In the genomic region with DNA sequence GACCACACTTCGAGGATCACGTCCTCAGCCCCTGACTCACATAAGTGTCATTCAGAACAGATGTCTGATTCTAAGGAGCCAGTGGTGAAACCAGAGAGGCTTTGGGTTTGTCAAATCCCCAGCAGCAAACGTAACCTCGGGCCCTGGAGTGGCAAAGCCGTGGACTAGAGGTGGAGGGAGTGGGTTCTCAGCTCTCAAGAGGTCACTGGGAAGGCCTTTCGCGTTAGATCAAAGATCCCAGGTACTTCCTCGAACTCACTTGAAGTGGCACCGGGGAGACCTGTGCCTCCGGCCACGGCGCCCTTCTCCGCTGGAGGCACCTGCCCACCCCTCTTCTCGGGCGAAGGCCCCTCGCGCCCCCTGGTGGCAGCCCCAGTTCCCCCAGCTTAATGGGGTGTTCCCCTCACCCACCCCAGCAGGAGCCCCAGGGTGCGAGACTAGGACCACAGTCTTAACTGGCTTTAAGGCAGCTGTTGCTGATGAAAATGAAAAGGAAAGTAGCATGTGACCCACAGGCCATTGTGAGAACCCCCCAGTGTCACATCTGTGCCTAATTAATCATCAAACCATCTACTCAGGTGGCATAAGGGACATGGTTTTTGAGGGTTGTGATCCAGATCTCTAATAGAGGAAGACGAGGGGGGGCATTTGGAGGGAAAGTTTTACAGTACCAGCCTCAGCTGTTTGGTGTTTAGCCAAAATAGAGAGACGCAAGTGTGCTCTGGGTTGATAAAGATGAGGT, we compare ENCODE assay signal across 8 cellular contexts. TPM values are rescaled to one million over a fixed set of nuclear protein-coding genes. Genes with fewer than 3 reads are reported as not detected.
DNase-seq lines count a peak whose midpoint lies in the region; ATAC-seq, FAIRE-seq and TF ChIP-seq lines count a peak whose summit lies in the region.

No MANE protein-coding gene starts in this region.

- peaks cover 28% of the 10 kb centered on the region for H3K4me1 Mint-ChIP-seq in activated CD8-positive, alpha-beta T cell treated with anti-CD3 and anti-CD28 coated beads, Interleukin-2, amount 10 ng/mL, durations not matched to agents 7 days and 5 days (ENCODE audit: low read depth)

- H3K9me3 Mint-ChIP-seq in activated CD8-positive, alpha-beta T cell treated with anti-CD3 and anti-CD28 coated beads, Interleukin-2, amount 10 ng/mL, durations not matched to agents 7 days and 5 days (ENCODE audit: insufficient read depth) = no peaks in the 10 kb centered on the region

- H3K36me3 ChIP-seq in A673 (ENCODE audit: insufficient read depth, low read length, poor library complexity, severe bottlenecking) = no peaks in the 10 kb centered on the region
- H3K36me3 ChIP-seq in H1 (ENCODE audit: control insufficient read depth in 2 of 4, insufficient read depth in 4 of 4, low read length in 3 of 4) = no peaks in the 10 kb centered on the region

- no peaks in the 10 kb centered on the region for H3K79me1 ChIP-seq in H1 (ENCODE audit: low read depth, low read length)

- peak overlapping the region; percentile 45 for H3K4me3 ChIP-seq in A673 (ENCODE audit: low read depth, low read length, poor library complexity, severe bottlenecking)
- peak overlapping the region; percentile 20 to 60 (median 52) for H3K4me3 ChIP-seq in H1 (ENCODE audit: extremely low read depth in 1 of 4, insufficient read depth in 2 of 4, low read depth in 3 of 4, low read length in 4 of 4)

- H3K27ac Mint-ChIP-seq in activated CD8-positive, alpha-beta T cell treated with anti-CD3 and anti-CD28 coated beads, Interleukin-2, amount 10 ng/mL, durations not matched to agents 7 days and 5 days = no peak overlapping the region

- H3K4me1 ChIP-seq in A673 (ENCODE audit: insufficient read depth, low read length, poor library complexity, severe bottlenecking) (peaks cover 9% of the 10 kb centered on the region), H1 (replicated peaks in 1 of 4; ENCODE audit: control insufficient read depth in 3 of 4, insufficient read depth in 4 of 4, low read length in 3 of 4) (peaks cover 0 to 3% (median 2%) of the 10 kb centered on the region in 4 experiments; a peak in 3 of 7 replicates)

- peak overlapping the region; percentile 64 for H3K4me3 Mint-ChIP-seq in activated CD8-positive, alpha-beta T cell treated with anti-CD3 and anti-CD28 coated beads, Interleukin-2, amount 10 ng/mL, durations not matched to agents 7 days and 5 days

- no peak for FAIRE-seq in H1 (lab: Jason Lieb, UNC)

- no peaks in the 10 kb centered on the region for H3K79me2 ChIP-seq in H1 (ENCODE audit: control insufficient read depth in 1 of 2, insufficient read depth in 2 of 2, low read length in 2 of 2)

- H3K23ac ChIP-seq in H1 (ENCODE audit: insufficient read length) = no peak overlapping the region

- H3K14ac ChIP-seq in H1 (ENCODE audit: insufficient read length) = no peak overlapping the region

- H3K4ac ChIP-seq in H1 (replicated peaks; ENCODE audit: insufficient read length, low read depth, low read length) = no peak overlapping the region

- POLR2A ChIA-PET in A673 (lab: Charles Lee; ENCODE audit: low non-redundant PET) = no interaction called here
- POLR2A ChIA-PET in activated CD8-positive, alpha-beta T cell treated with anti-CD3 and anti-CD28 coated beads, Interleukin-2, amount 10 ng/mL, durations not matched to agents 7 days and 5 days (lab: Charles Lee) = no interaction called here
- POLR2A ChIA-PET in H1 (lab: Charles Lee; ENCODE audit: partially characterized antibody) = interaction anchor here (0.8 to 2.0 kb wide), 3 partner anchors 10 to 210 kb away, joined by 3 to 4 read pairs (median 3); a partner anchor contains a TSS

- BruUV-seq in A673 (replicated peaks; lab: Mats Ljungman, UMichigan) = no TSS peak

- no peaks in the 10 kb centered on the region for H3K36me3 Mint-ChIP-seq in activated CD8-positive, alpha-beta T cell treated with anti-CD3 and anti-CD28 coated beads, Interleukin-2, amount 10 ng/mL, durations not matched to agents 7 days and 5 days (ENCODE audit: low read depth)

- H3K27me3 ChIP-seq in A673 (replicated peaks; ENCODE audit: insufficient read depth, low read depth, low read length, poor library complexity) = no peaks in the 10 kb centered on the region
- H3K27me3 ChIP-seq in H1 (replicated peaks in 1 of 4; ENCODE audit: control insufficient read depth in 3 of 4, extremely low read depth in 1 of 4, insufficient read depth in 3 of 4, low read length in 3 of 4) = peaks cover 0 to 20% (median 16%) of the 10 kb centered on the region in 4 experiments; a peak in 6 of 7 replicates

- H2BK5ac ChIP-seq in H1 (ENCODE audit: low read depth, low read length) = no peak overlapping the region

- no peak overlapping the region for H4K5ac ChIP-seq in H1 (ENCODE audit: insufficient read length, low read depth, low read length)

- no peak overlapping the region for H2BK120ac ChIP-seq in H1 (replicated peaks; ENCODE audit: low read depth, low read length)

- ATAC-seq in GM18511 (IDR thresholded peaks at IDR 0.05; ENCODE audit: unreplicated experiment) (peak; percentile 86), HG03045 (IDR thresholded peaks at IDR 0.05; ENCODE audit: unreplicated experiment) (peak; percentile 80)
- peak; percentile 93 for ATAC-seq in activated CD8-positive, alpha-beta T cell treated with anti-CD3 and anti-CD28 coated beads, Interleukin-2, amount 10 ng/mL, durations not matched to agents 7 days and 5 days

- peaks cover 32% of the 10 kb centered on the region for H3K27me3 Mint-ChIP-seq in activated CD8-positive, alpha-beta T cell treated with anti-CD3 and anti-CD28 coated beads, Interleukin-2, amount 10 ng/mL, durations not matched to agents 7 days and 5 days (ENCODE audit: low read depth)

- H3K27ac ChIP-seq in A673 (ENCODE audit: low read depth, low read length, poor library complexity, severe bottlenecking) = no peak overlapping the region
- H3K27ac ChIP-seq in H1 (ENCODE audit: low read depth, low read length) = no peak overlapping the region

- H3K23me2 ChIP-seq in H1 (ENCODE audit: low read depth, low read length) = peaks cover 11% of the 10 kb centered on the region; the same call in 1 of the 2 replicates

- peak overlapping the region; percentile 86 to 89 for H3K4me2 ChIP-seq in H1 (ENCODE audit: insufficient read depth in 1 of 2, low read depth in 2 of 2, low read length in 2 of 2)

- no peak overlapping the region for H4K91ac ChIP-seq in H1 (replicated peaks; ENCODE audit: insufficient read length, low read length)

- H4K8ac ChIP-seq in H1 (ENCODE audit: extremely low read depth, insufficient read depth, low read length) = no peak overlapping the region

- intact Hi-C loops in A673 (cut with micrococcal nuclease; ENCODE audit: unreplicated experiment) = loop anchor here (5.0 to 10.0 kb wide), 3 partner anchors 498 to 910 kb away; a partner anchor contains a TSS

- TF ChIP-seq POLR2A in H1 (IDR thresholded peaks at IDR 0.05; ENCODE audit: control extremely low read depth in 1 of 2, low read depth in 2 of 2, low read length in 2 of 2) = no peak

- H3K56ac ChIP-seq in H1 (replicated peaks; ENCODE audit: insufficient read length, low read depth, low read length) = no peak overlapping the region

- H2AFZ ChIP-seq in H1 (ENCODE audit: low read length) = peak overlapping the region; percentile 81

- H2AK5ac ChIP-seq in H1 (ENCODE audit: low read depth, low read length) = no peak overlapping the region

- WGBS in H1 (ENCODE audit: extremely low coverage in 1 of 2, insufficient coverage in 1 of 2, insufficient read length in 1 of 2, insufficient replicate concordance in 2 of 2, low coverage in 1 of 2, low lambda C conversion rate in 2 of 2, missing lambda C conversion rate in 1 of 2), 2 experiments = 15% methylated on average over 20 of the region's 20 CpGs; no CpG with 5 or more reads in 1 of the 2 experiments

- TF ChIP-seq RAD21 in H1 (IDR thresholded peaks at IDR 0.05 in 1 of 2, conservative IDR thresholded peaks at IDR 0.05 in 1 of 2; ENCODE audit: low read depth in 2 of 2, low read length in 2 of 2) = peak; percentile 84 to 91

- no peak overlapping the region for H3K9ac ChIP-seq in H1 (replicated peaks in 1 of 4; ENCODE audit: extremely low read depth in 1 of 4, low read depth in 3 of 4, low read length in 3 of 4)

- H3K18ac ChIP-seq in H1 (ENCODE audit: extremely low read depth, low read length) = no peak overlapping the region

- no peaks in the 10 kb centered on the region for H3K9me3 ChIP-seq in A673 (ENCODE audit: low read depth, low read length, poor library complexity, severe bottlenecking)
- no peaks in the 10 kb centered on the region for H3K9me3 ChIP-seq in H1 (ENCODE audit: insufficient read depth in 2 of 2, low read depth in 1 of 2, low read length in 1 of 2)

- TF ChIP-seq EP300 in H1 (IDR thresholded peaks at IDR 0.05; ENCODE audit: borderline replicate concordance in 1 of 2, low read depth in 2 of 2, low read length in 2 of 2) = 0 out of 3 replicates have a peak, but pooled peaks of 1 of the 2 experiments have one; percentile 25

- no peak overlapping the region for H2BK12ac ChIP-seq in H1 (ENCODE audit: low read depth, low read length)

- CTCF ChIA-PET in A673 (lab: Charles Lee) (interaction anchor here (1.2 to 2.4 kb wide), 3 partner anchors 9 to 495 kb away, joined by 3 to 10 read pairs (median 3); no protein-coding TSS in a partner anchor), H1 (lab: Charles Lee; ENCODE audit: partially characterized antibody) (interaction anchor here (0.6 to 5.4 kb wide), 39 partner anchors 9 to 495 kb away, joined by 3 to 49 read pairs (median 4); a partner anchor contains a TSS)
- CTCF ChIA-PET in activated CD8-positive, alpha-beta T cell treated with anti-CD3 and anti-CD28 coated beads, Interleukin-2, amount 10 ng/mL, durations not matched to agents 7 days and 5 days (lab: Charles Lee) = interaction anchor here (0.6 to 3.2 kb wide), 31 partner anchors 9 to 524 kb away, joined by 3 to 39 read pairs (median 4); no protein-coding TSS in a partner anchor

- no peak overlapping the region for H2BK20ac ChIP-seq in H1 (ENCODE audit: low read length)

- DNase-seq in A673 (ENCODE audit: low spot score) (peak; percentile 78), NCI-H524 treated with DMSO at 0.1 percent for 48 hours (lab: John Stamatoyannopoulos, UW) (peak; percentile 76), H1 (ENCODE audit: low read depth in 1 of 2, low spot score in 2 of 2) (peak; percentile 51 to 97), midbrain (lab: John Stamatoyannopoulos, UW) (peak; percentile 48)
- peak; percentile 89 for DNase-seq in activated CD8-positive, alpha-beta T cell treated with anti-CD3 and anti-CD28 coated beads, Interleukin-2, amount 10 ng/mL, durations not matched to agents 7 days and 5 days
- DNase-seq in stimulated activated CD8-positive, alpha-beta memory T cell treated with anti-CD3 and anti-CD28 coated beads, Interleukin-4, amount 100 ng/mL, for 1 hour (ENCODE audit: low read depth in 2 of 2, low spot score in 1 of 2) = peak; percentile 55 to 72

- H4K20me1 ChIP-seq in H1 (replicated peaks in 1 of 2; ENCODE audit: control insufficient read depth in 1 of 2, insufficient read depth in 2 of 2, low read length in 2 of 2) = no peaks in the 10 kb centered on the region

- no peak overlapping the region for H2BK15ac ChIP-seq in H1 (ENCODE audit: low read length)

- TF ChIP-seq CTCF in A673 (conservative IDR thresholded peaks at IDR 0.05; ENCODE audit: low read depth, low read length) (peak; percentile 96), H1 (IDR thresholded peaks at IDR 0.05; ENCODE audit: control extremely low read depth in 1 of 3, insufficient read depth in 1 of 3, low read depth in 1 of 3, low read length in 3 of 3) (peak; percentile 84 to 94 (median 91))

RNA-seq across cellular contexts. Expression of a gene that starts 0.7 kb away (rescaled TPM):
- total RNA-seq in A673 (2021) = 0.46 and 0.71 TPM in 2 replicates
- total RNA-seq in activated CD8-positive, alpha-beta T cell treated with anti-CD3 and anti-CD28 coated beads, Interleukin-2, amount 10 ng/mL, durations not matched to agents 7 days and 5 days = under 1 TPM in 1 of 2 experiments, not detected in 1; 0.16 TPM
- 0.19 and 0.52 TPM in 2 replicates for total RNA-seq in H1 (2021; fragmentation: NEBNext Ultra II Directional; extraction: Animal tissue kit (Norgen Biotek cat#: 25700))
- 0.22 and 0.23 TPM in 2 replicates for polyA plus RNA-seq in H1 (2011; rRNA removed)
- polyA plus RNA-seq in H1 (2011; cell fraction: cytosol; rRNA removed) = 0.28 TPM
- polyA plus RNA-seq in H1 (2011; cell fraction: nucleus; rRNA removed) = 0.73 TPM
- polyA plus RNA-seq in H1 (2012, experiment 1 of 2) = 0.29 to 0.70 TPM (median 0.44 TPM) in 4 replicates
- 0.05 TPM for polyA plus RNA-seq in H1 (2012, experiment 2 of 2)
- 0.10 TPM for polyA plus RNA-seq in H1 (2013, experiment 1 of 2)
- 0.13 TPM for polyA plus RNA-seq in H1 (2013, experiment 2 of 2)
- 0.91 and 1.0 TPM in 2 replicates for polyA minus RNA-seq in H1 (2011; rRNA and poly(A)+ RNA removed)
- polyA minus RNA-seq in H1 (2011; cell fraction: cytosol; rRNA and poly(A)+ RNA removed) = not detected
- polyA minus RNA-seq in H1 (2011; cell fraction: nucleus; rRNA and poly(A)+ RNA removed) = 2.9 TPM
